ENCODE assay signal across 1 cellular context in genomic region chr7:3436112-3436511, GRCh38.
TF ChIP-seq lines count a peak whose summit lies in the region.

No MANE protein-coding gene starts in this region.

TF ChIP-seq in A549, 52 proteins besides CTCF, POLR2A, EP300 and RAD21 (continued from another document):
- TF ChIP-seq, protein P1, sequence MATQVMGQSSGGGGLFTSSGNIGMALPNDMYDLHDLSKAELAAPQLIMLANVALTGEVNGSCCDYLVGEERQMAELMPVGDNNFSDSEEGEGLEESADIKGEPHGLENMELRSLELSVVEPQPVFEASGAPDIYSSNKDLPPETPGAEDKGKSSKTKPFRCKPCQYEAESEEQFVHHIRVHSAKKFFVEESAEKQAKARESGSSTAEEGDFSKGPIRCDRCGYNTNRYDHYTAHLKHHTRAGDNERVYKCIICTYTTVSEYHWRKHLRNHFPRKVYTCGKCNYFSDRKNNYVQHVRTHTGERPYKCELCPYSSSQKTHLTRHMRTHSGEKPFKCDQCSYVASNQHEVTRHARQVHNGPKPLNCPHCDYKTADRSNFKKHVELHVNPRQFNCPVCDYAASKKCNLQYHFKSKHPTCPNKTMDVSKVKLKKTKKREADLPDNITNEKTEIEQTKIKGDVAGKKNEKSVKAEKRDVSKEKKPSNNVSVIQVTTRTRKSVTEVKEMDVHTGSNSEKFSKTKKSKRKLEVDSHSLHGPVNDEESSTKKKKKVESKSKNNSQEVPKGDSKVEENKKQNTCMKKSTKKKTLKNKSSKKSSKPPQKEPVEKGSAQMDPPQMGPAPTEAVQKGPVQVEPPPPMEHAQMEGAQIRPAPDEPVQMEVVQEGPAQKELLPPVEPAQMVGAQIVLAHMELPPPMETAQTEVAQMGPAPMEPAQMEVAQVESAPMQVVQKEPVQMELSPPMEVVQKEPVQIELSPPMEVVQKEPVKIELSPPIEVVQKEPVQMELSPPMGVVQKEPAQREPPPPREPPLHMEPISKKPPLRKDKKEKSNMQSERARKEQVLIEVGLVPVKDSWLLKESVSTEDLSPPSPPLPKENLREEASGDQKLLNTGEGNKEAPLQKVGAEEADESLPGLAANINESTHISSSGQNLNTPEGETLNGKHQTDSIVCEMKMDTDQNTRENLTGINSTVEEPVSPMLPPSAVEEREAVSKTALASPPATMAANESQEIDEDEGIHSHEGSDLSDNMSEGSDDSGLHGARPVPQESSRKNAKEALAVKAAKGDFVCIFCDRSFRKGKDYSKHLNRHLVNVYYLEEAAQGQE (IDR thresholded peaks at IDR 0.05), result no peak
- TF ChIP-seq CBX8 (IDR thresholded peaks at IDR 0.05) (no peak), HOXA7 (CRISPR knock-in tag; IDR thresholded peaks at IDR 0.05) (no peak), FOXS1 (CRISPR knock-in tag; IDR thresholded peaks at IDR 0.05) (no peak), CEBPB (IDR thresholded peaks at IDR 0.05) (no peak), FOSB (CRISPR knock-in tag; IDR thresholded peaks at IDR 0.05) (no peak), ZC3H11A (IDR thresholded peaks at IDR 0.05) (no peak), CBX2 (IDR thresholded peaks at IDR 0.05; ENCODE audit: borderline replicate concordance, low read depth) (no peak), MYC (IDR thresholded peaks at IDR 0.05; ENCODE audit: borderline replicate concordance, low read length) (no peak), NFE2L2 (conservative IDR thresholded peaks at IDR 0.05; ENCODE audit: low read length) (no peak), CHD4 (IDR thresholded peaks at IDR 0.05; ENCODE audit: borderline replicate concordance) (no peak), JUNB (IDR thresholded peaks at IDR 0.05) (no peak), SMC3 (IDR thresholded peaks at IDR 0.05) (no peak)
- TF ChIP-seq, protein P2, sequence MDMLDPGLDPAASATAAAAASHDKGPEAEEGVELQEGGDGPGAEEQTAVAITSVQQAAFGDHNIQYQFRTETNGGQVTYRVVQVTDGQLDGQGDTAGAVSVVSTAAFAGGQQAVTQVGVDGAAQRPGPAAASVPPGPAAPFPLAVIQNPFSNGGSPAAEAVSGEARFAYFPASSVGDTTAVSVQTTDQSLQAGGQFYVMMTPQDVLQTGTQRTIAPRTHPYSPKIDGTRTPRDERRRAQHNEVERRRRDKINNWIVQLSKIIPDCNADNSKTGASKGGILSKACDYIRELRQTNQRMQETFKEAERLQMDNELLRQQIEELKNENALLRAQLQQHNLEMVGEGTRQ (IDR thresholded peaks at IDR 0.05), result no peak
